In the genomic region with DNA sequence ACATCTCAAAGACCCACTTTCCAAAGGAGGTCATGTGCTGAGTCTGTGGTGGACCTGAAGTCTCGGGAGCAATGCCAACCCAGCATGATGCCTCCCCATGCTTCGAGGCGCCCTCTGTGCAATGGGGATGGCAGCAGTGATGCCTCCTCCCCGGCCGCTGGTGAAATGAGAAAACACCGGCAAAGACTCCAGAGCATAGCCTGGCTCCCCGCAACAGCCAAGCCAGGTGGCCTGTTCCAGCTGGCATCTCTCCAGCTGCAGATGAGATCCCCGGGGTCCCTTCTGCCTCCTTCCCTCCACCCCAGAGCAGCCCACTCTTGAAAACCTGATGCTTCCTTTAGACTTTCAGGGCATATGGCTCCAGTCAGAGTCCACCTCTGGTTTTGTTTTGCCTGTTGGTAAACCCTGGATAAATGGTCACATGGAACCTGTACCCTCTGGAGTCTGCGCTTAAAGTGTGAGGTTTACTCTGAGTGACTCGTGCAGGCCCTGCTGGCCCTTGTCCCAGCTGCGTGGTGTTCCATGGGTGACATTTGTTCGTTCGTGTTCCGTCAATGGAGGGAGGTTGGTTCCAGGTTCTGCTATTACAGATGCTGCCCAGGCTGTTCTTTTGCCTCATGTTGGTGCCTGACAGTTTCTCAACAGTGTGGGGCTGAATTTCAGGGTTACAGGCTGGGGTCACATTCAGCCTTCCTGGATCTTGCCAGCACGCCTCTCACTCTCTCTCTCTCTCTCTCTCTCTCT, we compare ENCODE assay signal across 18 cellular contexts.
A peak's percentile ranks its signal among the peaks of the same experiment; 100 is the strongest.
DNase-seq lines count a peak whose midpoint lies in the region; ATAC-seq and TF ChIP-seq lines count a peak whose summit lies in the region.
"Had no signal": no experiment of that assay in that cellular context is flagged by ENCODE, and none has a peak within 500 bp of the region (broad histone marks: within the 10 kb centered on the region; RNA-seq: fewer than 3 reads in every experiment).

No MANE protein-coding gene starts in this region.

- H3K27ac ChIP-seq in DND-41 (ENCODE audit: low read length) = no peak overlapping the region
- H3K27ac ChIP-seq: esophagus squamous epithelium, neural progenitor cell had no signal

- no peaks in the 10 kb centered on the region; the same call in 1 of the 2 replicates for H4K20me1 ChIP-seq in DND-41 (ENCODE audit: insufficient read depth, low read length)

- no peaks in the 10 kb centered on the region for H3K9me3 ChIP-seq in DND-41 (ENCODE audit: insufficient read depth, low read length, severe bottlenecking)
- H3K9me3 ChIP-seq: Caco-2, esophagus squamous epithelium had no signal

- H3K4me3 Mint-ChIP-seq in progenitor cell of endocrine pancreas (ENCODE audit: low read depth) = no peak overlapping the region
- H3K4me3 Mint-ChIP-seq: activated naive CD8-positive, alpha-beta T cell treated with anti-CD3 and anti-CD28 coated beads, Interleukin-2, amount 10 ng/mL, durations not matched to agents 7 days and 5 days; effector memory CD8-positive, alpha-beta T cell; H9; neural progenitor cell had no signal

- H3K4me3 ChIP-seq in DND-41 (ENCODE audit: low read depth in 1 of 2, low read length in 2 of 2) = no peak overlapping the region
- H3K4me3 ChIP-seq: esophagus squamous epithelium, neural progenitor cell had no signal

- TF ChIP-seq CTCF in DND-41 (IDR thresholded peaks at IDR 0.05; ENCODE audit: borderline replicate concordance, extremely low read depth, low read length, poor library complexity, severe bottlenecking) = no peak
- no peak for TF ChIP-seq CTCF in progenitor cell of endocrine pancreas (IDR thresholded peaks at IDR 0.05; ENCODE audit: unreplicated experiment)

- H3K79me2 ChIP-seq in DND-41 (ENCODE audit: insufficient read depth, low read length) = no peaks in the 10 kb centered on the region

- no peaks in the 10 kb centered on the region for H3K36me3 Mint-ChIP-seq in progenitor cell of endocrine pancreas (ENCODE audit: insufficient read depth)
- H3K36me3 Mint-ChIP-seq: activated naive CD8-positive, alpha-beta T cell treated with anti-CD3 and anti-CD28 coated beads, Interleukin-2, amount 10 ng/mL, durations not matched to agents 7 days and 5 days; neural progenitor cell had no signal

- H3K9ac ChIP-seq in DND-41 (ENCODE audit: low read depth, low read length) = no peak overlapping the region
- H3K9ac ChIP-seq: neural progenitor cell had no signal

- peaks cover 9% of the 10 kb centered on the region for H3K4me1 Mint-ChIP-seq in progenitor cell of endocrine pancreas (ENCODE audit: low read depth)
- H3K4me1 Mint-ChIP-seq: activated naive CD8-positive, alpha-beta T cell treated with anti-CD3 and anti-CD28 coated beads, Interleukin-2, amount 10 ng/mL, durations not matched to agents 7 days and 5 days had no signal

- H2AFZ ChIP-seq in DND-41 (ENCODE audit: low read depth, low read length) = no peak overlapping the region
- H2AFZ ChIP-seq: neural progenitor cell had no signal

- no peak for DNase-seq in DND-41
- peak; percentile 54 for DNase-seq in NCI-H1105 treated with DMSO at 0.1 percent for 48 hours (lab: John Stamatoyannopoulos, UW)
- DNase-seq in fibroblast of gingiva (ENCODE audit: low read depth) = peak; percentile 13
- no peak for DNase-seq in progenitor cell of endocrine pancreas (ENCODE audit: low spot score, unreplicated experiment)
- DNase-seq in stimulated activated CD4-positive, alpha-beta T cell treated with anti-CD3 and anti-CD28 coated beads, Interleukin-12 subunit alpha, Interleukin-12 subunit beta, amount 100 ng/mL, for 4 hours = no peak
- no peak for DNase-seq in T1000 (lab: John Stamatoyannopoulos, UW)
- no peak for DNase-seq in T-helper 1 cell
- DNase-seq: activated CD4-positive, alpha-beta T cell treated with anti-CD3 and anti-CD28 coated beads for 4 hours; activated naive CD8-positive, alpha-beta T cell treated with anti-CD3 and anti-CD28 coated beads, Interleukin-2, amount 10 ng/mL, durations not matched to agents 7 days and 5 days; Caco-2; effector memory CD8-positive, alpha-beta T cell; esophagus squamous epithelium; H9; left colon; SW 1271 had no signal

- H3K4me1 ChIP-seq in DND-41 (ENCODE audit: insufficient read depth, low read length) = no peaks in the 10 kb centered on the region

- H3K27me3 ChIP-seq in DND-41 (ENCODE audit: insufficient read depth, low read length, poor library complexity) = peaks cover 9% of the 10 kb centered on the region
- H3K27me3 ChIP-seq: neural progenitor cell had no signal

- H3K4me2 ChIP-seq in DND-41 (ENCODE audit: insufficient read depth, low read length) = no peak overlapping the region
- H3K4me2 ChIP-seq: neural progenitor cell had no signal

- H3K9me3 Mint-ChIP-seq in progenitor cell of endocrine pancreas (ENCODE audit: low read depth) = no peaks in the 10 kb centered on the region
- H3K9me3 Mint-ChIP-seq: activated naive CD8-positive, alpha-beta T cell treated with anti-CD3 and anti-CD28 coated beads, Interleukin-2, amount 10 ng/mL, durations not matched to agents 7 days and 5 days; activated T-helper 2 cell treated with anti-CD3 and anti-CD28 coated beads, Interferon-gamma antibody, Interleukin-2, Interleukin-4, amounts not matched to agents 10 μg/mL and 5 μg/mL and 100 μg/mL, durations not matched to agents 14 hours and 24 hours and 36 hours; effector memory CD8-positive, alpha-beta T cell; H9 had no signal

- peak overlapping the region; percentile 19 for H3K27ac Mint-ChIP-seq in progenitor cell of endocrine pancreas
- H3K27ac Mint-ChIP-seq: activated naive CD8-positive, alpha-beta T cell treated with anti-CD3 and anti-CD28 coated beads, Interleukin-2, amount 10 ng/mL, durations not matched to agents 7 days and 5 days; activated T-helper 2 cell treated with anti-CD3 and anti-CD28 coated beads, Interferon-gamma antibody, Interleukin-2, Interleukin-4, amounts not matched to agents 10 μg/mL and 5 μg/mL and 100 μg/mL, durations not matched to agents 14 hours and 24 hours and 36 hours; effector memory CD8-positive, alpha-beta T cell; neural progenitor cell had no signal

- ATAC-seq in DND-41 (ENCODE audit: insufficient read depth, low read depth) = 0 out of 3 replicates have a peak, but pooled peaks have one; percentile 7
- ATAC-seq in SK-N-SH treated with all-trans-retinoic acid at 6 μM for 48 hours = no peak
- ATAC-seq: effector memory CD8-positive, alpha-beta T cell; left colon had no signal

- no peaks in the 10 kb centered on the region for H3K27me3 Mint-ChIP-seq in progenitor cell of endocrine pancreas
- H3K27me3 Mint-ChIP-seq: activated naive CD8-positive, alpha-beta T cell treated with anti-CD3 and anti-CD28 coated beads, Interleukin-2, amount 10 ng/mL, durations not matched to agents 7 days and 5 days had no signal

- H3K36me3 ChIP-seq in DND-41 (ENCODE audit: insufficient read depth, low read length) = no peaks in the 10 kb centered on the region
- H3K36me3 ChIP-seq: esophagus squamous epithelium, neural progenitor cell had no signal

TF ChIP-seq in SK-N-SH treated with all-trans-retinoic acid at 6 μM for 48 hours, 23 proteins besides CTCF, POLR2A, EP300 and RAD21:
- no peak for TF ChIP-seq CSDC2 (CRISPR knock-in tag; IDR thresholded peaks at IDR 0.05)
- TF ChIP-seq, protein P1, sequence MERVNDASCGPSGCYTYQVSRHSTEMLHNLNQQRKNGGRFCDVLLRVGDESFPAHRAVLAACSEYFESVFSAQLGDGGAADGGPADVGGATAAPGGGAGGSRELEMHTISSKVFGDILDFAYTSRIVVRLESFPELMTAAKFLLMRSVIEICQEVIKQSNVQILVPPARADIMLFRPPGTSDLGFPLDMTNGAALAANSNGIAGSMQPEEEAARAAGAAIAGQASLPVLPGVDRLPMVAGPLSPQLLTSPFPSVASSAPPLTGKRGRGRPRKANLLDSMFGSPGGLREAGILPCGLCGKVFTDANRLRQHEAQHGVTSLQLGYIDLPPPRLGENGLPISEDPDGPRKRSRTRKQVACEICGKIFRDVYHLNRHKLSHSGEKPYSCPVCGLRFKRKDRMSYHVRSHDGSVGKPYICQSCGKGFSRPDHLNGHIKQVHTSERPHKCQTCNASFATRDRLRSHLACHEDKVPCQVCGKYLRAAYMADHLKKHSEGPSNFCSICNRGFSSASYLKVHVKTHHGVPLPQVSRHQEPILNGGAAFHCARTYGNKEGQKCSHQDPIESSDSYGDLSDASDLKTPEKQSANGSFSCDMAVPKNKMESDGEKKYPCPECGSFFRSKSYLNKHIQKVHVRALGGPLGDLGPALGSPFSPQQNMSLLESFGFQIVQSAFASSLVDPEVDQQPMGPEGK (CRISPR knock-in tag; IDR thresholded peaks at IDR 0.05; ENCODE audit: borderline replicate concordance) = no peak
- no peak for TF ChIP-seq ZFP3 (CRISPR knock-in tag; IDR thresholded peaks at IDR 0.05)
- TF ChIP-seq TOX (CRISPR knock-in tag; IDR thresholded peaks at IDR 0.05; ENCODE audit: borderline replicate concordance) = no peak
- no peak for TF ChIP-seq GLIS3 (CRISPR knock-in tag; IDR thresholded peaks at IDR 0.05)
- no peak for TF ChIP-seq ESRRG (CRISPR knock-in tag; IDR thresholded peaks at IDR 0.05)
- TF ChIP-seq ISL1 (CRISPR knock-in tag; IDR thresholded peaks at IDR 0.05) = no peak
- TF ChIP-seq TSHZ2 (CRISPR knock-in tag; IDR thresholded peaks at IDR 0.05) = no peak
- no peak for TF ChIP-seq ZNF565 (CRISPR knock-in tag; conservative IDR thresholded peaks at IDR 0.05; ENCODE audit: low read depth)
TF ChIP-seq in SK-N-SH treated with all-trans-retinoic acid at 6 μM for 48 hours: peak in this region for 0.

Comparison
In these comparisons a context has a peak if more than half of its experiments do, and no peak if none do; other contexts are left out.
1. DNase-seq: peak in NCI-H1105 treated with DMSO at 0.1 percent for 48 hours (single experiment) and fibroblast of gingiva (single experiment); none in DND-41 (single experiment), progenitor cell of endocrine pancreas (single experiment), stimulated activated CD4-positive, alpha-beta T cell treated with anti-CD3 and anti-CD28 coated beads, Interleukin-12 subunit alpha, Interleukin-12 subunit beta, amount 100 ng/mL, for 4 hours (single experiment), T1000 (single experiment) and T-helper 1 cell (0 of 5).